21 cellular contexts compared by ENCODE assay signal in genomic region chr6:143267740-143268139, GRCh38.
A peak's percentile ranks its signal among the peaks of the same experiment; 100 is the strongest.
DNase-seq lines count a peak whose midpoint lies in the region; ATAC-seq, FAIRE-seq and TF ChIP-seq lines count a peak whose summit lies in the region.
"Had no signal": no experiment of that assay in that cellular context is flagged by ENCODE, and none has a peak within 500 bp of the region (broad histone marks: within the 10 kb centered on the region; RNA-seq: fewer than 3 reads in every experiment).

No MANE protein-coding gene starts in this region.

- no peak for TF ChIP-seq RAD21 in K562 (CRISPR knock-in tag; conservative IDR thresholded peaks at IDR 0.05 in 1 of 2, IDR thresholded peaks at IDR 0.05 in 1 of 2)

- H3K4me1 Mint-ChIP-seq in H9 = peaks cover 19 to 24% of the 10 kb centered on the region in 2 experiments
- H3K4me1 Mint-ChIP-seq: CD14-positive monocyte had no signal

- no peak overlapping the region for H3K18ac ChIP-seq in H9 (ENCODE audit: insufficient read length, low read depth, low read length)

- H2AK5ac ChIP-seq in H9 (ENCODE audit: insufficient read length, low read length) = no peak overlapping the region

- FAIRE-seq in K562 (lab: Jason Lieb, UNC) = no peak
- FAIRE-seq: A204.1 had no signal

- peaks cover 4% of the 10 kb centered on the region; the same call in 1 of the 2 replicates for H3K27me3 ChIP-seq in H9 (ENCODE audit: insufficient read depth, low read length)
- no peaks in the 10 kb centered on the region for H3K27me3 ChIP-seq in K562 (ENCODE audit: control insufficient read depth in 2 of 2, insufficient read depth in 2 of 2, low read length in 2 of 2)

- H3K9ac ChIP-seq in H9 (ENCODE audit: extremely low read depth, insufficient read length, low read length) = no peak overlapping the region
- no peak overlapping the region for H3K9ac ChIP-seq in K562 (ENCODE audit: insufficient read depth in 1 of 2, low read depth in 2 of 2, low read length in 2 of 2)

- H3K27me3 Mint-ChIP-seq in H9 (ENCODE audit: low read depth) = no peaks in the 10 kb centered on the region

- no peak overlapping the region for H3T11ph ChIP-seq in H9 (ENCODE audit: low read length)

- no peak overlapping the region for H4K91ac ChIP-seq in H9 (ENCODE audit: insufficient read length, low read depth, low read length)

- no peak overlapping the region for H3K4me3 ChIP-seq in K562

- no peak overlapping the region for H4K8ac ChIP-seq in H9 (replicated peaks; ENCODE audit: insufficient read length, low read depth, low read length)

- BruUV-seq in K562 (replicated peaks; lab: Mats Ljungman, UMichigan) = no TSS peak

- no peak overlapping the region for H2BK15ac ChIP-seq in H9 (ENCODE audit: low read depth, low read length)

- H3K4me2 ChIP-seq in H9 (ENCODE audit: insufficient read depth, insufficient read length, low read length) = no peak overlapping the region
- no peak overlapping the region for H3K4me2 ChIP-seq in K562 (ENCODE audit: insufficient read depth, low read length)

- H3K27ac ChIP-seq in H9 (ENCODE audit: insufficient read length, low read depth, low read length) (no peak overlapping the region), K562 (ENCODE audit: extremely low read depth, low read depth, low read length) (no peak overlapping the region)

- no peaks in the 10 kb centered on the region for H3K79me2 ChIP-seq in H9 (ENCODE audit: insufficient read depth, low read length)
- no peaks in the 10 kb centered on the region for H3K79me2 ChIP-seq in K562 (ENCODE audit: control insufficient read depth, insufficient read depth, low read length)

- H3K9me1 ChIP-seq in K562 (ENCODE audit: control insufficient read depth, insufficient read depth, low read length) = no peaks in the 10 kb centered on the region

- H4K20me1 ChIP-seq in H9 (ENCODE audit: control insufficient read depth, insufficient read depth, insufficient read length) = no peaks in the 10 kb centered on the region
- H4K20me1 ChIP-seq in K562 (replicated peaks; ENCODE audit: control insufficient read depth, insufficient read depth, low read length) = no peaks in the 10 kb centered on the region

- H2BK20ac ChIP-seq in H9 (ENCODE audit: low read depth, low read length, poor library complexity, severe bottlenecking) = no peak overlapping the region

- H2AFZ ChIP-seq in H9 (ENCODE audit: low read length) (no peak overlapping the region), K562 (ENCODE audit: low read depth, low read length) (no peak overlapping the region)

- no peak overlapping the region for H3K14ac ChIP-seq in H9 (ENCODE audit: insufficient read depth, low read length)

- WGBS in H9 (ENCODE audit: extremely low coverage, insufficient read length, low lambda C conversion rate) = no CpG with 5 or more reads among the region's 2 CpGs
- WGBS in K562 (ENCODE audit: insufficient coverage, low coverage, missing lambda C conversion rate) = 45% methylated on average over 2 of the region's 2 CpGs

- CTCF ChIA-PET in K562 (lab: Yijun Ruan, JAX; ENCODE audit: low intra/inter-chr PET ratio) = no interaction called here

- H3K4me3 Mint-ChIP-seq in H9 = no peak overlapping the region
- H3K4me3 Mint-ChIP-seq: CD14-positive monocyte had no signal

- TF ChIP-seq POLR2A in K562 (conservative IDR thresholded peaks at IDR 0.05) = no peak

- no peak for DNase-seq in H9
- no peak for DNase-seq in K562 (ENCODE audit: extremely low read depth in 1 of 4, low spot score in 3 of 4)
- DNase-seq in left lobe of liver (ENCODE audit: low spot score) = no peak
- DNase-seq in sciatic nerve (ENCODE audit: low spot score) = no peak
- DNase-seq in stimulated activated CD4-positive, alpha-beta T cell treated with anti-CD3 and anti-CD28 coated beads, Interleukin-12 subunit alpha, Interleukin-12 subunit beta, amount 100 ng/mL, for 4 hours = no peak
- no peak for DNase-seq in NCI-H1092 treated with DMSO at 0.1 percent for 48 hours (lab: John Stamatoyannopoulos, UW)
- no peak for DNase-seq in HCEC 1CT
- no peak for DNase-seq in C1 segment of cervical spinal cord (lab: John Stamatoyannopoulos, UW)
- DNase-seq: GDM1, KBM-7, NCI-H1105, NCI-H146, NCI-H2081, NCI-H2171 treated with DMSO at 0.1 percent for 48 hours, NCI-H526, PC-3, Right ventricle myocardium superior, SW 1271 had no signal

- intact Hi-C loops in K562 (cut with micrococcal nuclease) (no loop called here), sciatic nerve (cut with DNase I) (no loop called here)

- H2BK12ac ChIP-seq in H9 (ENCODE audit: insufficient read length, low read depth, low read length) = no peak overlapping the region

- peak; percentile 43; the same call in 2 of the 3 replicates for TF ChIP-seq CTCF in H9 (conservative IDR thresholded peaks at IDR 0.05)
- peak in 1 of 3 experiments; percentile 16; a peak in 1 of 6 replicates for TF ChIP-seq CTCF in K562 (IDR thresholded peaks at IDR 0.05 in 2 of 3, conservative IDR thresholded peaks at IDR 0.05 in 1 of 3; ENCODE audit: insufficient read depth in 2 of 3, low read depth in 1 of 3, low read length in 3 of 3)

- in situ Hi-C loops in K562 (cut with MboI) = no loop called here

- TF ChIP-seq EP300 in K562 (IDR thresholded peaks at IDR 0.05; ENCODE audit: low read length) = no peak

- no peak overlapping the region for H2BK5ac ChIP-seq in H9 (ENCODE audit: insufficient read length, low read length)

- H3K23ac ChIP-seq in H9 (ENCODE audit: insufficient read length, low read depth, low read length) = no peak overlapping the region

- peaks cover 6% of the 10 kb centered on the region; the same call in 1 of the 3 replicates for H3K36me3 ChIP-seq in K562 (ENCODE audit: control insufficient read depth, insufficient read depth, low read length)

- POLR2A ChIA-PET in K562 (lab: Yijun Ruan, JAX) = no interaction called here

- no peak overlapping the region for H2BK120ac ChIP-seq in H9 (ENCODE audit: low read depth, low read length, poor library complexity, severe bottlenecking)

- no peak overlapping the region for H3K4ac ChIP-seq in H9 (ENCODE audit: low read depth, low read length)

- ATAC-seq in K562 (peak; percentile 64), left lobe of liver (peak; percentile 84), sciatic nerve (peak; percentile 78)
- ATAC-seq: HCT116, PC-3 had no signal

- no peaks in the 10 kb centered on the region for H3K9me3 ChIP-seq in H9 (ENCODE audit: control insufficient read depth, low read depth, low read length)
- H3K9me3 ChIP-seq in K562 (replicated peaks; ENCODE audit: control insufficient read depth, insufficient read depth, low read depth, low read length) = no peaks in the 10 kb centered on the region

- H3K9me3 Mint-ChIP-seq in H9 = no peaks in the 10 kb centered on the region

- H3K27ac Mint-ChIP-seq in H9 = no peak overlapping the region
- H3K27ac Mint-ChIP-seq: CD14-positive monocyte had no signal

- H3K56ac ChIP-seq in H9 (ENCODE audit: insufficient read length, low read depth, low read length) = no peak overlapping the region

- H3K79me1 ChIP-seq in H9 (ENCODE audit: insufficient read depth, low read depth, low read length, poor library complexity, severe bottlenecking) = no peaks in the 10 kb centered on the region

- H3K23me2 ChIP-seq in H9 (ENCODE audit: insufficient read length, low read depth, low read length, poor library complexity, severe bottlenecking) = no peaks in the 10 kb centered on the region

- no peak overlapping the region for H4K5ac ChIP-seq in H9 (ENCODE audit: insufficient read length, low read depth, low read length)

- H3K36me3 Mint-ChIP-seq in H9 (ENCODE audit: insufficient read depth in 1 of 3, low read depth in 3 of 3) = peaks cover 0 to 2% (median 0%) of the 10 kb centered on the region in 3 experiments; a peak in 1 of 7 replicates
- H3K36me3 Mint-ChIP-seq: CD14-positive monocyte had no signal

- H3K4me1 ChIP-seq in H9 (ENCODE audit: insufficient read depth, low read length) (peaks cover 6% of the 10 kb centered on the region; the same call in 1 of the 2 replicates), K562 (replicated peaks in 1 of 2; ENCODE audit: control insufficient read depth in 2 of 2, insufficient read depth in 2 of 2, low read length in 2 of 2) (no peaks in the 10 kb centered on the region)

TF ChIP-seq in K562, 482 proteins besides CTCF, POLR2A, EP300 and RAD21 (continues in another document):
- TF ChIP-seq MCM2 (IDR thresholded peaks at IDR 0.05; ENCODE audit: low read depth) = no peak
- no peak for TF ChIP-seq U2AF1 (optimal IDR thresholded peaks at IDR 0.05; ENCODE audit: low read depth, low read length)
- no peak for TF ChIP-seq PBX2 (CRISPR knock-in tag; IDR thresholded peaks at IDR 0.05; ENCODE audit: low read depth)
- TF ChIP-seq PBX2 (tag; conservative IDR thresholded peaks at IDR 0.05; ENCODE audit: low read depth) = no peak
- no peak for TF ChIP-seq COPS2 (conservative IDR thresholded peaks at IDR 0.05)
- TF ChIP-seq ZNF778 (CRISPR knock-in tag; IDR thresholded peaks at IDR 0.05) = no peak
- no peak for TF ChIP-seq IRF2 (CRISPR knock-in tag; IDR thresholded peaks at IDR 0.05)
- TF ChIP-seq SLC30A9 (CRISPR knock-in tag; IDR thresholded peaks at IDR 0.05) = no peak
- no peak for TF ChIP-seq ZNF408 (CRISPR knock-in tag; IDR thresholded peaks at IDR 0.05; ENCODE audit: low read depth)
- no peak for TF ChIP-seq ZNF431 (CRISPR knock-in tag; IDR thresholded peaks at IDR 0.05)
- TF ChIP-seq ZBTB7A (IDR thresholded peaks at IDR 0.05; ENCODE audit: borderline replicate concordance, control insufficient read depth, low read depth, low read length) = no peak
